9 cellular contexts compared by ENCODE assay signal in genomic region chr2:68225119-68225632, GRCh38. TPM values are rescaled to one million over a fixed set of nuclear protein-coding genes. Genes with fewer than 3 reads are reported as not detected.
DNase-seq lines count a peak whose midpoint lies in the region; ATAC-seq, FAIRE-seq and TF ChIP-seq lines count a peak whose summit lies in the region.
"Had no signal": no experiment of that assay in that cellular context is flagged by ENCODE, and none has a peak within 500 bp of the region (broad histone marks: within the 10 kb centered on the region; RNA-seq: fewer than 3 reads in every experiment).

No MANE protein-coding gene starts in this region.

- H3K4me3 ChIP-seq in NT2/D1 (ENCODE audit: insufficient read length, low read depth) (no peak overlapping the region), cardiac fibroblast (replicated peaks in 1 of 2; ENCODE audit: low read depth in 2 of 2, low read length in 2 of 2) (no peak overlapping the region), PC-9 (no peak overlapping the region)
- H3K4me3 ChIP-seq: skin epidermis had no signal

- H2AFZ ChIP-seq in PC-9: no peak overlapping the region

- H4K20me1 ChIP-seq in PC-9 (ENCODE audit: insufficient read depth): peaks cover 70% of the 10 kb centered on the region

- no peak overlapping the region for H3K9ac ChIP-seq in NT2/D1 (ENCODE audit: insufficient read length, low read depth)

- H3F3A ChIP-seq in PC-9 (ENCODE audit: insufficient read depth, low read depth): no peaks in the 10 kb centered on the region; the same call in 1 of the 2 replicates

- no peak overlapping the region for H3K4me2 ChIP-seq in PC-9

- no peaks in the 10 kb centered on the region for H3K4me1 ChIP-seq in NT2/D1 (ENCODE audit: insufficient read depth, insufficient read length)
- H3K4me1 ChIP-seq in PC-9 (replicated peaks; ENCODE audit: insufficient read depth): no peaks in the 10 kb centered on the region

- H3K27me3 ChIP-seq in NT2/D1 (ENCODE audit: insufficient read depth, insufficient read length) (no peaks in the 10 kb centered on the region), PC-9 (ENCODE audit: insufficient read depth, low read depth) (no peaks in the 10 kb centered on the region)

- POLR2A ChIA-PET in PC-9 (lab: Charles Lee; ENCODE audit: unreplicated experiment): no interaction called here

- no peaks in the 10 kb centered on the region for H3K9me2 ChIP-seq in PC-9 (ENCODE audit: insufficient read depth)

- ATAC-seq in GM18870 (IDR thresholded peaks at IDR 0.05; ENCODE audit: unreplicated experiment) (peak; percentile 63), HG03196 (IDR thresholded peaks at IDR 0.05; ENCODE audit: unreplicated experiment) (peak; percentile 83)

- intact Hi-C loops in PC-9 (cut with micrococcal nuclease; ENCODE audit: unreplicated experiment): no loop called here

- DNase-seq in D721Med (ENCODE audit: insufficient read length, low spot score): no peak
- DNase-seq in NT2/D1 (ENCODE audit: low read depth, low spot score): peak; percentile 15
- peak; percentile 46 to 49 for DNase-seq in cardiac fibroblast (ENCODE audit: low read depth in 2 of 2)
- peak; percentile 18 to 54 for DNase-seq in lung microvascular endothelial cell (ENCODE audit: low read depth in 2 of 2)
- DNase-seq in PC-9: no peak
- no peak for DNase-seq in effector CD4-positive, alpha-beta T cell

- H3K9me3 ChIP-seq in NT2/D1 (ENCODE audit: insufficient read depth, low read length) (no peaks in the 10 kb centered on the region), PC-9 (ENCODE audit: insufficient read depth, low read depth) (no peaks in the 10 kb centered on the region)

- no TSS peak for BruUV-seq in PC-9 (replicated peaks; lab: Mats Ljungman, UMichigan)

- CTCF ChIA-PET in PC-9 (lab: Charles Lee): no interaction called here

- H3K79me2 ChIP-seq in PC-9 (ENCODE audit: low read depth): peaks cover 100% of the 10 kb centered on the region

- H3K36me3 ChIP-seq in NT2/D1 (ENCODE audit: insufficient read depth, insufficient read length, low read length): no peaks in the 10 kb centered on the region
- H3K36me3 ChIP-seq in PC-9 (ENCODE audit: low read depth): peaks cover 13% of the 10 kb centered on the region

- peak; percentile 93 for FAIRE-seq in D721Med (lab: Jason Lieb, UNC)

- peak; percentile 27 for TF ChIP-seq CTCF in D721Med (IDR thresholded peaks at IDR 0.05; ENCODE audit: insufficient read depth, missing control alignments)
- peak; percentile 39 for TF ChIP-seq CTCF in cardiac fibroblast (IDR thresholded peaks at IDR 0.05; ENCODE audit: low read depth, low read length)
- no peak for TF ChIP-seq CTCF in PC-9 (conservative IDR thresholded peaks at IDR 0.05)

- no peak overlapping the region for H3K27ac ChIP-seq in PC-9

RNA-seq across cellular contexts. Expression of gene PPP3R1, which starts 27.2 kb away (rescaled TPM):
- total RNA-seq in lung microvascular endothelial cell (15.7 and 18.3 TPM in 2 replicates), PC-9 (2021) (58.8 and 67.5 TPM in 2 replicates)

Comparison
In these comparisons a context has a peak if more than half of its experiments do, and no peak if none do; other contexts are left out.
1. DNase-seq: peak in NT2/D1 (single experiment), cardiac fibroblast (2 of 2) and lung microvascular endothelial cell (2 of 2); none in D721Med (single experiment), PC-9 (0 of 2) and effector CD4-positive, alpha-beta T cell (single experiment).